Comparison of ENCODE assay signal across 8 cellular contexts in genomic region chr19:18044825-18045304, GRCh38. TPM values are rescaled to one million over a fixed set of nuclear protein-coding genes. Genes with fewer than 3 reads are reported as not detected.
A peak's percentile ranks its signal among the peaks of the same experiment; 100 is the strongest.
DNase-seq lines count a peak whose midpoint lies in the region; ATAC-seq and TF ChIP-seq lines count a peak whose summit lies in the region.

No MANE protein-coding gene starts in this region.

- CTCF ChIA-PET in Caco-2 (lab: Charles Lee), result no interaction called here
- CTCF ChIA-PET in activated naive CD4-positive, alpha-beta T cell treated with anti-CD3 and anti-CD28 coated beads for 36 hours (lab: Charles Lee), result interaction anchor here (0.6 to 2.0 kb wide), 13 partner anchors 14 to 577 kb away, joined by 3 to 6 read pairs (median 3); no protein-coding TSS in a partner anchor

- H3K4me1 Mint-ChIP-seq in Caco-2 (ENCODE audit: low read depth, unreplicated experiment), result peaks cover 7% of the 10 kb centered on the region
- H3K4me1 Mint-ChIP-seq in activated naive CD4-positive, alpha-beta T cell treated with anti-CD3 and anti-CD28 coated beads for 36 hours (ENCODE audit: low read depth), result peaks cover 42% of the 10 kb centered on the region

- POLR2A ChIA-PET in Caco-2 (lab: Charles Lee), result no interaction called here

- H3K27ac ChIP-seq in HL-60 (replicated peaks) (peak overlapping the region; percentile 64), sigmoid colon (peak overlapping the region; percentile 60 to 69 (median 64)), aorta (ENCODE audit: low read depth in 1 of 2, low read length in 2 of 2) (peak overlapping the region in 1 of 2 donors; percentile 79)

- DNase-seq in Caco-2 (peak; percentile 33 to 43), HL-60 (ENCODE audit: low read depth in 1 of 2, low spot score in 1 of 2) (peak; percentile 77 to 94), SIG-M5 (lab: John Stamatoyannopoulos, UW) (peak; percentile 43), left ventricle myocardium superior (peak; percentile 77), sigmoid colon (peak; percentile 87), aorta (peak; percentile 86 to 91)
- peak; percentile 98 for DNase-seq in activated naive CD4-positive, alpha-beta T cell treated with anti-CD3 and anti-CD28 coated beads for 36 hours

- H3K36me3 ChIP-seq in Caco-2 (ENCODE audit: control insufficient read depth, insufficient read depth, low read length), result no peaks in the 10 kb centered on the region
- no peaks in the 10 kb centered on the region for H3K36me3 ChIP-seq in sigmoid colon
- H3K36me3 ChIP-seq in aorta (ENCODE audit: control insufficient read depth in 1 of 2, insufficient read depth in 2 of 2, low read length in 1 of 2), result no peaks in the 10 kb centered on the region

- BruUV-seq in Caco-2 (replicated peaks; lab: Mats Ljungman, UMichigan), result no TSS peak

- 1 to 5% methylated on average over 12 of the region's 12 CpGs for WGBS in sigmoid colon, 2 donors
- 12 to 13% methylated on average over 11 to 12 of the region's 12 CpGs for WGBS in aorta, 2 donors

- ATAC-seq in GM19468 (IDR thresholded peaks at IDR 0.05; ENCODE audit: extremely low read depth, unreplicated experiment), result peak; percentile 39
- ATAC-seq in left ventricle myocardium superior, result peak; percentile 77
- peak; percentile 59 for ATAC-seq in aorta (ENCODE audit: low FRiP score)

- H3K27me3 ChIP-seq in Caco-2 (replicated peaks; ENCODE audit: control insufficient read depth, insufficient read depth, low read length), result no peaks in the 10 kb centered on the region
- no peaks in the 10 kb centered on the region for H3K27me3 ChIP-seq in HL-60 (ENCODE audit: insufficient read depth, poor library complexity, severe bottlenecking)
- no peaks in the 10 kb centered on the region for H3K27me3 ChIP-seq in sigmoid colon
- no peaks in the 10 kb centered on the region for H3K27me3 ChIP-seq in aorta (ENCODE audit: control insufficient read depth in 1 of 2, insufficient read depth in 2 of 2, low read length in 1 of 2)

- H3K27ac Mint-ChIP-seq in Caco-2 (ENCODE audit: unreplicated experiment), result peak overlapping the region; percentile 29
- H3K27ac Mint-ChIP-seq in activated naive CD4-positive, alpha-beta T cell treated with anti-CD3 and anti-CD28 coated beads for 36 hours, result peak overlapping the region; percentile 21

- TF ChIP-seq CTCF in Caco-2 (IDR thresholded peaks at IDR 0.05; ENCODE audit: insufficient read depth in 1 of 2, low read depth in 1 of 2, low read length in 1 of 2, severe bottlenecking in 1 of 2, unreplicated experiment in 1 of 2) (no peak), HL-60 (IDR thresholded peaks at IDR 0.05; ENCODE audit: insufficient read depth, low read length) (no peak), sigmoid colon (IDR thresholded peaks at IDR 0.05) (no peak)

- no peaks in the 10 kb centered on the region for H3K27me3 Mint-ChIP-seq in Caco-2 (ENCODE audit: insufficient read depth, unreplicated experiment)
- H3K27me3 Mint-ChIP-seq in activated naive CD4-positive, alpha-beta T cell treated with anti-CD3 and anti-CD28 coated beads for 36 hours (ENCODE audit: low read depth), result peaks cover 3% of the 10 kb centered on the region

- intact Hi-C loops in Caco-2 (cut with micrococcal nuclease; ENCODE audit: unreplicated experiment), result no loop called here
- intact Hi-C loops in activated naive CD4-positive, alpha-beta T cell treated with anti-CD3 and anti-CD28 coated beads for 36 hours (cut with micrococcal nuclease), result loop anchor here (1.0 to 2.0 kb wide), 4 partner anchors 13 to 98 kb away; no protein-coding TSS in a partner anchor
- intact Hi-C loops in left ventricle myocardium superior (cut with micrococcal nuclease), result no loop called here
- intact Hi-C loops in sigmoid colon (cut with DNase I), result no loop called here
- intact Hi-C loops in aorta (cut with DNase I), result no loop called here

- H3K4me1 ChIP-seq in Caco-2, result no peaks in the 10 kb centered on the region
- peaks cover 0 to 22% (median 9%) of the 10 kb centered on the region in 4 donors for H3K4me1 ChIP-seq in sigmoid colon
- H3K4me1 ChIP-seq in aorta (ENCODE audit: control insufficient read depth in 1 of 2, insufficient read depth in 2 of 2, low read length in 2 of 2), result no peaks in the 10 kb centered on the region

- peaks cover 6% of the 10 kb centered on the region for H3K36me3 Mint-ChIP-seq in Caco-2 (ENCODE audit: insufficient read depth, unreplicated experiment)
- no peaks in the 10 kb centered on the region for H3K36me3 Mint-ChIP-seq in activated naive CD4-positive, alpha-beta T cell treated with anti-CD3 and anti-CD28 coated beads for 36 hours (ENCODE audit: low read depth)

- TF ChIP-seq EP300 in sigmoid colon (IDR thresholded peaks at IDR 0.05), result no peak

- H3K4me3 ChIP-seq in Caco-2 (ENCODE audit: low read depth, low read length) (peak overlapping the region; percentile 7; the same call in 1 of the 2 replicates), HL-60 (replicated peaks; ENCODE audit: insufficient read depth, low read length) (peak overlapping the region; percentile 10; the same call in 1 of the 2 replicates), sigmoid colon (peak overlapping the region; percentile 14 to 49 (median 42)), aorta (ENCODE audit: low read length in 2 of 2) (peak overlapping the region in 1 of 2 donors; percentile 27)

- no peak for TF ChIP-seq POLR2A in sigmoid colon (IDR thresholded peaks at IDR 0.05)

- H3K4me3 Mint-ChIP-seq in Caco-2 (ENCODE audit: unreplicated experiment), result peak overlapping the region; percentile 13
- peak overlapping the region; percentile 64 for H3K4me3 Mint-ChIP-seq in activated naive CD4-positive, alpha-beta T cell treated with anti-CD3 and anti-CD28 coated beads for 36 hours

- no peaks in the 10 kb centered on the region for H3K9me3 Mint-ChIP-seq in Caco-2 (ENCODE audit: unreplicated experiment)
- peaks cover 2% of the 10 kb centered on the region for H3K9me3 Mint-ChIP-seq in activated naive CD4-positive, alpha-beta T cell treated with anti-CD3 and anti-CD28 coated beads for 36 hours

- H3K9me3 ChIP-seq in Caco-2, result no peaks in the 10 kb centered on the region
- no peaks in the 10 kb centered on the region for H3K9me3 ChIP-seq in sigmoid colon
- no peaks in the 10 kb centered on the region for H3K9me3 ChIP-seq in aorta (ENCODE audit: control insufficient read depth, low read length)

RNA-seq across cellular contexts. Expression of gene ARRDC2, which starts 36.9 kb away (rescaled TPM):
- 6.0 and 6.5 TPM in 2 replicates for total RNA-seq in Caco-2 (2022)
- 10 to 100 TPM; 17.7 to 19.0 TPM for total RNA-seq in activated naive CD4-positive, alpha-beta T cell treated with anti-CD3 and anti-CD28 coated beads for 36 hours
- total RNA-seq in left ventricle myocardium superior, result 17.9 TPM
- 10 to 100 TPM; 34.5 to 54.2 (median 37.0) TPM for total RNA-seq in sigmoid colon
- 10 to 100 TPM; 22.2 to 44.2 (median 36.5) TPM for polyA plus RNA-seq in sigmoid colon
- total RNA-seq in aorta, result 10 to 100 TPM; 40.6 to 60.5 TPM
- polyA plus RNA-seq in aorta, result 100 to 1,000 TPM in 1 of 2 donors, 10 to 100 TPM in 1; 82.5 to 104 TPM

RNA-seq across cellular contexts. Expression of gene IL12RB1, which starts 41.9 kb away (rescaled TPM):
- not detected in 2 replicates for total RNA-seq in Caco-2 (2022)
- total RNA-seq in activated naive CD4-positive, alpha-beta T cell treated with anti-CD3 and anti-CD28 coated beads for 36 hours, result 10 to 100 TPM; 10.1 to 14.4 TPM
- 0.94 TPM for total RNA-seq in left ventricle myocardium superior
- 1 to 10 TPM in 2 of 4 donors, under 1 TPM in 1, not detected in 1; 0.99 to 2.2 (median 1.4) TPM for total RNA-seq in sigmoid colon
- 1 to 10 TPM; 1.8 to 6.0 (median 5.9) TPM for polyA plus RNA-seq in sigmoid colon
- 1 to 10 TPM; 1.7 to 2.6 TPM for total RNA-seq in aorta
- under 1 TPM; 0.69 to 0.75 TPM for polyA plus RNA-seq in aorta

RNA-seq across cellular contexts. Expression of gene MAST3, which starts 52.7 kb away (rescaled TPM):
- total RNA-seq in Caco-2 (2022) (8.0 and 8.2 TPM in 2 replicates), left ventricle myocardium superior (5.6 TPM), sigmoid colon (1 to 10 TPM; 2.6 to 6.9 (median 3.3) TPM), aorta (10 to 100 TPM; 21.5 to 25.2 TPM)
- 10 to 100 TPM; 12.8 to 13.5 TPM for total RNA-seq in activated naive CD4-positive, alpha-beta T cell treated with anti-CD3 and anti-CD28 coated beads for 36 hours
- polyA plus RNA-seq in sigmoid colon (10 to 100 TPM in 1 of 3 donors, 1 to 10 TPM in 2; 4.2 to 16.3 (median 5.3) TPM), aorta (10 to 100 TPM in 1 of 2 donors, 1 to 10 TPM in 1; 4.4 to 32.7 TPM)

Comparison
In these comparisons a context has a peak if more than half of its experiments do, and no peak if none do; other contexts are left out.
1. DNase-seq: peak in every context shown above with its lines; median percentile 98 in activated naive CD4-positive, alpha-beta T cell treated with anti-CD3 and anti-CD28 coated beads for 36 hours; 88 in aorta; 87 in sigmoid colon; 86 in HL-60; 77 in left ventricle myocardium superior; 43 in SIG-M5; 38 in Caco-2.